In the genomic region with DNA sequence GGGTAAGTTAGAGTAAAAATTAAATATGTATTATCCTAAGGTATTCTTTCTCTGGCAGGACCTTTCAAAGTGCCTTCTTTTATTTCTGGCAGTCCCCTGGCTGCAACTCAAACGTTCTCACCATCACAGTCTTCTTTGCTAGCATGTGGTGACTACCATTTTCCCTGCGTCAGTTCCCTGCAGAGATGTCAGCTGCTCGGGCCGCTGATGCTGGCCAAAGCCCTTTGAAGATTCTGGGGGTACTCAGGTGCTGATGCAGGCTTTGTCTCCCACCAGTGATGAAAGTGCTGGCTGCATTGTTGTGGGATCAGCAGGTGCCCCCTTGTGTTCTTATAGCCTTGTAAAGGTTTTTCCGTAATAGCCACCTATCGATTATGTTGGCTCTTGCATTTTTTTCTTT, we compare ENCODE assay signal across 1 cellular context.
A peak's percentile ranks its signal among the peaks of the same experiment; 100 is the strongest.
TF ChIP-seq lines count a peak whose summit lies in the region.

No MANE protein-coding gene starts in this region.

TF ChIP-seq in H1, 55 proteins besides CTCF, POLR2A, EP300 and RAD21:
- 0 out of 2 replicates have a peak, but pooled peaks have one; percentile 56 for TF ChIP-seq YY1 (IDR thresholded peaks at IDR 0.05; ENCODE audit: low read depth, low read length)
- TF ChIP-seq TCF12 (IDR thresholded peaks at IDR 0.05; ENCODE audit: low read depth, low read length): 0 out of 2 replicates have a peak, but pooled peaks have one; percentile 8
- peak in 1 of 2 experiments; percentile 76; a peak in 1 of 4 replicates for TF ChIP-seq SIN3A (conservative IDR thresholded peaks at IDR 0.05 in 1 of 2, IDR thresholded peaks at IDR 0.05 in 1 of 2; ENCODE audit: low read depth in 1 of 2, low read length in 2 of 2)
- no peak for TF ChIP-seq TBP (IDR thresholded peaks at IDR 0.05; ENCODE audit: low read depth, low read length)
- TF ChIP-seq NANOG (IDR thresholded peaks at IDR 0.05; ENCODE audit: insufficient read depth, low read depth, low read length, poor library complexity, severe bottlenecking): peak; percentile 79
- TF ChIP-seq CEBPB (IDR thresholded peaks at IDR 0.05; ENCODE audit: low read depth, low read length): peak; percentile 46
- TF ChIP-seq PHF8 (conservative IDR thresholded peaks at IDR 0.05; ENCODE audit: low read depth, low read length): no peak
- peak; percentile 44; the same call in 1 of the 2 replicates for TF ChIP-seq MAX (IDR thresholded peaks at IDR 0.05)
- TF ChIP-seq HDAC2 (IDR thresholded peaks at IDR 0.05; ENCODE audit: borderline replicate concordance in 1 of 2, low read depth in 2 of 2, low read length in 2 of 2): 0 out of 4 replicates have a peak, but pooled peaks of 1 of the 2 experiments have one; percentile 58
- peak; percentile 95 for TF ChIP-seq CTBP2 (IDR thresholded peaks at IDR 0.05; ENCODE audit: borderline replicate concordance, insufficient read depth, insufficient read length, low read length)
- TF ChIP-seq USF2 (IDR thresholded peaks at IDR 0.05; ENCODE audit: low read length): no peak
- no peak for TF ChIP-seq ASH2L (IDR thresholded peaks at IDR 0.05; ENCODE audit: low read length)
- no peak for TF ChIP-seq BCL11A (IDR thresholded peaks at IDR 0.05; ENCODE audit: low read depth in 2 of 2, low read length in 2 of 2)
- TF ChIP-seq RFX5 (IDR thresholded peaks at IDR 0.05; ENCODE audit: borderline replicate concordance, low read depth, low read length): no peak
